17 cellular contexts compared by ENCODE assay signal in genomic region chr19:41754596-41754995, GRCh38. TPM values are rescaled to one million over a fixed set of nuclear protein-coding genes. Genes with fewer than 3 reads are reported as not detected.
DNase-seq lines count a peak whose midpoint lies in the region; ATAC-seq and TF ChIP-seq lines count a peak whose summit lies in the region.
"Had no signal": no experiment of that assay in that cellular context is flagged by ENCODE, and none has a peak within 500 bp of the region (broad histone marks: within the 10 kb centered on the region; RNA-seq: fewer than 3 reads in every experiment).

No MANE protein-coding gene starts in this region.

- no peak overlapping the region for H3K4me3 Mint-ChIP-seq in WTC11
- H3K4me3 Mint-ChIP-seq: CD4-positive, alpha-beta T cell had no signal

- no peaks in the 10 kb centered on the region for H3K9me3 Mint-ChIP-seq in WTC11
- H3K9me3 Mint-ChIP-seq: CD4-positive, alpha-beta T cell had no signal

- no peaks in the 10 kb centered on the region for H3K9me2 ChIP-seq in PC-3 (replicated peaks; ENCODE audit: low read length)

- H3K4me1 ChIP-seq in PC-3 (ENCODE audit: insufficient read depth, low read length) (peaks cover 44% of the 10 kb centered on the region), esophagus squamous epithelium (peaks cover 0 to 68% (median 0%) of the 10 kb centered on the region in 3 donors), lung (ENCODE audit: control insufficient read depth in 2 of 2, insufficient read depth in 2 of 2, low read length in 2 of 2) (peaks cover 0 to 4% of the 10 kb centered on the region in 2 donors)
- H3K4me1 ChIP-seq: BE2C, HAP-1 had no signal

- H3K27me3 Mint-ChIP-seq in WTC11 (ENCODE audit: low read depth), result peaks cover 5% of the 10 kb centered on the region

- no peak overlapping the region for H2AFZ ChIP-seq in PC-3 (ENCODE audit: low read length)
- H2AFZ ChIP-seq: GM23248 had no signal

- H3K9me3 ChIP-seq in PC-3 (ENCODE audit: low read length), result no peaks in the 10 kb centered on the region
- H3K9me3 ChIP-seq in esophagus squamous epithelium, result no peaks in the 10 kb centered on the region
- H3K9me3 ChIP-seq in lung (ENCODE audit: control insufficient read depth in 2 of 2, insufficient read depth in 1 of 2, low read length in 1 of 2), result no peaks in the 10 kb centered on the region
- H3K9me3 ChIP-seq: BE2C, Caco-2, HAP-1 had no signal

- H3K27ac ChIP-seq in PC-3 (ENCODE audit: low read length) (peak overlapping the region; percentile 63), esophagus squamous epithelium (peak overlapping the region in 3 of 4 donors; percentile 19 to 78 (median 34)), lung (ENCODE audit: low read depth in 1 of 2, low read length in 1 of 2) (no peak overlapping the region), substantia nigra (ENCODE audit: low read depth, low read length, poor library complexity, severe bottlenecking) (no peak overlapping the region)
- H3K27ac ChIP-seq: C4-2B, GM23248 had no signal

- DNase-seq in GM10266 (ENCODE audit: extremely low spot score), result no peak
- DNase-seq in PC-3, result no peak
- DNase-seq in esophagus squamous epithelium (lab: John Stamatoyannopoulos, UW), result no peak
- DNase-seq in lung (ENCODE audit: low spot score), result peak; percentile 73
- no peak for DNase-seq in inferior parietal cortex (ENCODE audit: extremely low spot score)
- DNase-seq in WTC11 (ENCODE audit: low spot score), result no peak
- no peak for DNase-seq in substantia nigra (lab: John Stamatoyannopoulos, UW)
- DNase-seq: KG1 had no signal

- peak; percentile 7 for TF ChIP-seq CTCF in GM10266 (IDR thresholded peaks at IDR 0.05; ENCODE audit: control insufficient read depth, insufficient read depth, low read depth, missing control alignments)
- no peak for TF ChIP-seq CTCF in PC-3 (conservative IDR thresholded peaks at IDR 0.05; ENCODE audit: low read depth, low read length)
- TF ChIP-seq CTCF in esophagus squamous epithelium (IDR thresholded peaks at IDR 0.05), result no peak
- TF ChIP-seq CTCF in lung (IDR thresholded peaks at IDR 0.05; ENCODE audit: control extremely low read depth, extremely low read depth), result no peak
- no peak for TF ChIP-seq CTCF in WTC11 (IDR thresholded peaks at IDR 0.05)

- H3K27me3 ChIP-seq in PC-3 (ENCODE audit: low read length), result no peaks in the 10 kb centered on the region
- peaks cover 0 to 22% (median 0%) of the 10 kb centered on the region in 4 donors for H3K27me3 ChIP-seq in esophagus squamous epithelium
- H3K27me3 ChIP-seq in lung (ENCODE audit: control insufficient read depth, insufficient read depth), result no peaks in the 10 kb centered on the region

- peaks cover 2% of the 10 kb centered on the region; the same call in 1 of the 2 replicates for H3K4me1 Mint-ChIP-seq in WTC11

- H3K4me3 ChIP-seq in PC-3 (ENCODE audit: low read length), result no peak overlapping the region
- no peak overlapping the region for H3K4me3 ChIP-seq in esophagus squamous epithelium
- H3K4me3 ChIP-seq in lung, result no peak overlapping the region
- H3K4me3 ChIP-seq: GM12878, GM23248, HAP-1 had no signal

- ATAC-seq in PC-3 (no peak), lung (ENCODE audit: insufficient read depth, low FRiP score) (no peak), WTC11 (no peak), HG03108 (IDR thresholded peaks at IDR 0.05; ENCODE audit: unreplicated experiment) (no peak)

- no peak for TF ChIP-seq POLR2A in esophagus squamous epithelium (IDR thresholded peaks at IDR 0.05)

- H3F3A ChIP-seq in PC-3 (ENCODE audit: low read length, unreplicated experiment), result no peaks in the 10 kb centered on the region

- CTCF ChIA-PET in PC-3 (lab: Charles Lee), result interaction anchor here (0.6 to 1.7 kb wide), 4 partner anchors 16 to 82 kb away, joined by 3 to 12 read pairs (median 5); no protein-coding TSS in a partner anchor
- CTCF ChIA-PET in WTC11 (lab: Charles Lee), result interaction anchor here (0.6 to 6.0 kb wide), 28 partner anchors 8 to 157 kb away, joined by 3 to 131 read pairs (median 14); partner anchors contain the start of genes CEACAM3, CEACAM5 and CEACAM7

- intact Hi-C loops in PC-3 (cut with micrococcal nuclease) (loop anchor here (2.0 kb wide), 1 partner anchor 20 kb away; no protein-coding TSS in a partner anchor), esophagus squamous epithelium (cut with DNase I) (no loop called here)

- H3K36me3 ChIP-seq in PC-3 (ENCODE audit: low read depth, low read length) (no peaks in the 10 kb centered on the region), esophagus squamous epithelium (no peaks in the 10 kb centered on the region), lung (ENCODE audit: control insufficient read depth in 2 of 2, insufficient read depth in 2 of 2, low read length in 2 of 2) (no peaks in the 10 kb centered on the region)
- H3K36me3 ChIP-seq: BE2C, HAP-1 had no signal

- H3K9ac ChIP-seq in PC-3 (ENCODE audit: low read length), result no peak overlapping the region
- H3K9ac ChIP-seq: GM23248 had no signal

- no peak overlapping the region for H3K27ac Mint-ChIP-seq in WTC11
- H3K27ac Mint-ChIP-seq: CD4-positive, alpha-beta T cell had no signal

- no peaks in the 10 kb centered on the region for H4K20me1 ChIP-seq in PC-3 (ENCODE audit: low read length)

- no peaks in the 10 kb centered on the region for H3K79me2 ChIP-seq in PC-3 (ENCODE audit: low read length)

- no peak overlapping the region for H3K4me2 ChIP-seq in PC-3 (ENCODE audit: low read length)

- POLR2A ChIA-PET in PC-3 (lab: Charles Lee; ENCODE audit: unreplicated experiment) (no interaction called here), WTC11 (lab: Charles Lee) (no interaction called here)

- 83 to 88% methylated on average over 1 of the region's 1 CpG for WGBS in esophagus squamous epithelium, 2 donors
- WGBS in lung, 2 donors, result 60 to 61% methylated on average over 1 of the region's 1 CpG

- no peaks in the 10 kb centered on the region for H3K36me3 Mint-ChIP-seq in WTC11

- BruUV-seq in PC-3 (replicated peaks; lab: Mats Ljungman, UMichigan), result no TSS peak

TF ChIP-seq in WTC11, 78 proteins besides CTCF, POLR2A, EP300 and RAD21:
- TF ChIP-seq, protein P1, sequence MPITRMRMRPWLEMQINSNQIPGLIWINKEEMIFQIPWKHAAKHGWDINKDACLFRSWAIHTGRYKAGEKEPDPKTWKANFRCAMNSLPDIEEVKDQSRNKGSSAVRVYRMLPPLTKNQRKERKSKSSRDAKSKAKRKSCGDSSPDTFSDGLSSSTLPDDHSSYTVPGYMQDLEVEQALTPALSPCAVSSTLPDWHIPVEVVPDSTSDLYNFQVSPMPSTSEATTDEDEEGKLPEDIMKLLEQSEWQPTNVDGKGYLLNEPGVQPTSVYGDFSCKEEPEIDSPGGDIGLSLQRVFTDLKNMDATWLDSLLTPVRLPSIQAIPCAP (CRISPR knock-in tag; IDR thresholded peaks at IDR 0.05), result no peak
- TF ChIP-seq ZBTB21 (CRISPR knock-in tag; IDR thresholded peaks at IDR 0.05; ENCODE audit: borderline replicate concordance) (no peak), RORB (CRISPR knock-in tag; IDR thresholded peaks at IDR 0.05) (no peak), GABPB1 (CRISPR knock-in tag; IDR thresholded peaks at IDR 0.05) (no peak), ATF1 (CRISPR knock-in tag; IDR thresholded peaks at IDR 0.05) (no peak), NFATC4 (CRISPR knock-in tag; IDR thresholded peaks at IDR 0.05) (no peak), ZNF671 (CRISPR knock-in tag; IDR thresholded peaks at IDR 0.05) (no peak), ZNF219 (CRISPR knock-in tag; IDR thresholded peaks at IDR 0.05; ENCODE audit: borderline replicate concordance) (no peak), ZNF263 (CRISPR knock-in tag; IDR thresholded peaks at IDR 0.05; ENCODE audit: low read depth) (no peak), ELF4 (CRISPR knock-in tag; IDR thresholded peaks at IDR 0.05; ENCODE audit: low read depth) (no peak)
- TF ChIP-seq, protein P2, sequence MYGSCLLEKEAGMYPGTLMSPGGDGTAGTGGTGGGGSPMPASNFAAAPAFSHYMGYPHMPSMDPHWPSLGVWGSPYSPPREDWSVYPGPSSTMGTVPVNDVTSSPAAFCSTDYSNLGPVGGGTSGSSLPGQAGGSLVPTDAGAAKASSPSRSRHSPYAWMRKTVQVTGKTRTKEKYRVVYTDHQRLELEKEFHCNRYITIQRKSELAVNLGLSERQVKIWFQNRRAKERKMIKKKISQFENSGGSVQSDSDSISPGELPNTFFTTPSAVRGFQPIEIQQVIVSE (CRISPR knock-in tag; IDR thresholded peaks at IDR 0.05; ENCODE audit: borderline replicate concordance), result no peak
- TF ChIP-seq, protein P3, sequence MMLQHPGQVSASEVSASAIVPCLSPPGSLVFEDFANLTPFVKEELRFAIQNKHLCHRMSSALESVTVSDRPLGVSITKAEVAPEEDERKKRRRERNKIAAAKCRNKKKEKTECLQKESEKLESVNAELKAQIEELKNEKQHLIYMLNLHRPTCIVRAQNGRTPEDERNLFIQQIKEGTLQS (CRISPR knock-in tag; conservative IDR thresholded peaks at IDR 0.05), result no peak

RNA-seq across cellular contexts. Expression of gene CEACAM6, which starts 0.7 kb away (rescaled TPM):
- total RNA-seq in PC-3 (2014; rRNA removed), result 7.1 and 9.0 TPM in 2 replicates
- total RNA-seq in esophagus squamous epithelium, result 100 to 1,000 TPM in 3 of 4 donors, 10 to 100 TPM in 1; 70.8 to 288 (median 176) TPM
- total RNA-seq in lung, result 100 to 1,000 TPM in 1 of 2 donors, 1 to 10 TPM in 1; 5.2 to 280 TPM
- polyA plus RNA-seq in lung, result 100 to 1,000 TPM; 101 to 185 TPM
- 0.37 to 0.53 TPM (median 0.41 TPM) in 3 replicates for total RNA-seq in WTC11 (2021)
- total RNA-seq: CD4-positive, alpha-beta T cell; GM23248; H4 had no signal
- polyA plus RNA-seq: GM12878, GM23248 had no signal

RNA-seq across cellular contexts. Expression of gene CEACAM3, which starts 41.8 kb away (rescaled TPM):
- total RNA-seq in PC-3 (2014; rRNA removed) (not detected in 2 replicates), esophagus squamous epithelium (1 to 10 TPM in 2 of 4 donors, under 1 TPM in 2; 0.42 to 1.3 (median 0.99) TPM), lung (1 to 10 TPM; 3.1 to 4.3 TPM), WTC11 (2021) (not detected in 3 replicates)
- 10 to 100 TPM in 1 of 2 donors, 1 to 10 TPM in 1; 1.2 to 21.9 TPM for polyA plus RNA-seq in lung
- total RNA-seq: Caco-2; CD4-positive, alpha-beta T cell; GM12878; GM23248; H4 had no signal
- polyA plus RNA-seq: GM12878, GM23248 had no signal

RNA-seq across cellular contexts. Expression of gene CEACAM5, which starts 46.2 kb away (rescaled TPM):
- total RNA-seq in PC-3 (2014; rRNA removed) (0.75 and 2.8 TPM in 2 replicates), esophagus squamous epithelium (100 to 1,000 TPM in 3 of 4 donors, 10 to 100 TPM in 1; 86.4 to 374 (median 293) TPM), lung (10 to 100 TPM in 1 of 2 donors, under 1 TPM in 1; 0.11 to 37.9 TPM), WTC11 (2021) (0.23 to 1.3 TPM (median 0.46 TPM) in 3 replicates)
- 1 to 10 TPM; 5.6 to 6.7 TPM for polyA plus RNA-seq in lung
- total RNA-seq: CD4-positive, alpha-beta T cell; GM23248; H4 had no signal
- polyA plus RNA-seq: GM12878, GM23248 had no signal

Comparison
In these comparisons a context has a peak if more than half of its experiments do, and no peak if none do; other contexts are left out.
1. H3K27ac ChIP-seq: peak in PC-3 (single experiment) and esophagus squamous epithelium (3 of 4); none in lung (0 of 2) and substantia nigra (single experiment).